In genomic region chr2:219198974-219199373, GRCh38 we compare ENCODE assay signal across 22 cellular contexts. TPM values are rescaled to one million over a fixed set of nuclear protein-coding genes. Genes with fewer than 3 reads are reported as not detected.
"Had no signal": no experiment of that assay in that cellular context is flagged by ENCODE, and none has a peak within 500 bp of the region (broad histone marks: within the 10 kb centered on the region; RNA-seq: fewer than 3 reads in every experiment).

No MANE protein-coding gene starts in this region.

- H3K4me1 ChIP-seq: right atrium auricular region, upper lobe of right lung had no signal

- H3K36me3 Mint-ChIP-seq: immature natural killer cell; natural killer cell treated with Interleukin-12 subunit alpha and Interleukin-12 subunit beta and Interleukin-15 and Interleukin-18, amount 100 ng/mL, for 72 hours had no signal

- H3K27ac ChIP-seq: epithelial cell of prostate, right atrium auricular region, upper lobe of right lung had no signal

- DNase-seq: activated CD4-positive, alpha-beta memory T cell treated with anti-CD3 and anti-CD28 coated beads, Interleukin-2, amount 10 ng/mL, durations not matched to agents 7 days and 5 days; activated CD4-positive, alpha-beta T cell treated with anti-CD3 and anti-CD28 coated beads for 1 hour; activated CD8-positive, alpha-beta memory T cell treated with anti-CD3 and anti-CD28 coated beads, Interleukin-2, amount 50 U/mL, for 48 hours; activated naive CD4-positive, alpha-beta T cell; dermis blood vessel endothelial cell; foreskin melanocyte; immature natural killer cell; mesenchymal stem cell; occipital lobe; stimulated activated CD4-positive, alpha-beta T cell treated with anti-CD3 and anti-CD28 coated beads, Interleukin-2, amount 100 ng/mL, for 48 hours; stimulated activated naive CD4-positive, alpha-beta T cell treated with Interleukin-2 at 50 U/mL for 16 hours; T-helper 1 cell; upper lobe of right lung had no signal

- H3K27ac Mint-ChIP-seq: activated CD4-positive, alpha-beta memory T cell treated with anti-CD3 and anti-CD28 coated beads, Interleukin-2, amount 10 ng/mL, durations not matched to agents 7 days and 5 days; activated T-helper 1 cell treated with anti-CD3 and anti-CD28 coated beads, Interleukin-12 subunit alpha, Interleukin-12 subunit beta, Interleukin-2, Interleukin-4 antibody, amounts not matched to agents 30 ng/mL and 10 ng/mL and 1 ng/mL, durations not matched to agents 14 hours and 24 hours and 36 hours; natural killer cell treated with Interleukin-12 subunit alpha and Interleukin-12 subunit beta and Interleukin-15 and Interleukin-18, amount 100 ng/mL, for 72 hours; progenitor cell of endocrine pancreas had no signal

- H3K4me3 Mint-ChIP-seq: activated CD4-positive, alpha-beta memory T cell treated with anti-CD3 and anti-CD28 coated beads, Interleukin-2, amount 10 ng/mL, durations not matched to agents 7 days and 5 days; activated T-helper 1 cell treated with anti-CD3 and anti-CD28 coated beads, Interleukin-12 subunit alpha, Interleukin-12 subunit beta, Interleukin-2, Interleukin-4 antibody, amounts not matched to agents 30 ng/mL and 10 ng/mL and 1 ng/mL, durations not matched to agents 14 hours and 24 hours and 36 hours; natural killer cell treated with Interleukin-12 subunit alpha and Interleukin-12 subunit beta and Interleukin-15 and Interleukin-18, amount 100 ng/mL, for 72 hours had no signal

- H3K9me3 Mint-ChIP-seq: activated T-helper 1 cell treated with anti-CD3 and anti-CD28 coated beads, Interleukin-12 subunit alpha, Interleukin-12 subunit beta, Interleukin-2, Interleukin-4 antibody, amounts not matched to agents 30 ng/mL and 10 ng/mL and 1 ng/mL, durations not matched to agents 14 hours and 24 hours and 36 hours; immature natural killer cell; natural killer cell treated with Interleukin-12 subunit alpha and Interleukin-12 subunit beta and Interleukin-15 and Interleukin-18, amount 100 ng/mL, for 72 hours had no signal

- FAIRE-seq: astrocyte, bronchial epithelial cell had no signal

- H3K4me3 ChIP-seq: right atrium auricular region, upper lobe of right lung had no signal

- H3K27me3 ChIP-seq: right atrium auricular region, upper lobe of right lung had no signal

- ATAC-seq: SK-N-SH treated with all-trans-retinoic acid at 6 μM for 48 hours, upper lobe of right lung had no signal

- H3K9me3 ChIP-seq: right atrium auricular region, upper lobe of right lung had no signal

- H3K36me3 ChIP-seq: right atrium auricular region, upper lobe of right lung had no signal

RNA-seq across cellular contexts. Expression of gene SLC23A3, which starts 29.1 kb away (rescaled TPM):
- total RNA-seq: temporal lobe had no signal
